39 cellular contexts compared by ENCODE assay signal in the genomic region with DNA sequence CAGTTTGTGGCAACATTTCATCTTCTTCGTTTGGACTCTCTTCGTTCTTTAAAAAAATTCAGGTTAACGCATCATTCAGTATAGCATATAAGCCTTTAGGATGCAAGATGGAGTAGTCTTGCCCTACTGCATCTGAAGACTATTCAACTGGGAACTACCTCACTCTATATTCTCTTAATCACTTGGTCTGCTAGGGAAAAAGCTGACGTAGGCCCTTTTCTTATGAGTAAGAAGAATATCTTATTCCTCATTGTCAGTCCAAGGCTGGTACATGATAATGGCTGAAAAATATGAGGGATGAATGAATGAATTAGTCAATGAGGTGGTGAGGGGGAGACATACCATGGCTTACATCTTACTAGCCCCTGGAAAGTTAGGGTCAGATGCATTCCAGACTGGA.
"Had no signal": no experiment of that assay in that cellular context is flagged by ENCODE, and none has a peak within 500 bp of the region (broad histone marks: within the 10 kb centered on the region; RNA-seq: fewer than 3 reads in every experiment).

No MANE protein-coding gene starts in this region.

- H3K4me1 ChIP-seq: adrenal gland, body of pancreas, breast epithelium had no signal

- ATAC-seq: activated naive CD4-positive, alpha-beta T cell treated with anti-CD3 and anti-CD28 coated beads, Interleukin-2, amount 50 U/mL, for 72 hours; activated naive CD8-positive, alpha-beta T cell treated with anti-CD3 and anti-CD28 coated beads, Interleukin-2, amount 50 U/mL, for 24 hours; activated T-cell treated with anti-CD3 and anti-CD28 coated beads, Interleukin-2, amount 50 U/mL, for 4 hours; activated T-cell treated with anti-CD3 and anti-CD28 coated beads, Interleukin-2, amount 50 U/mL, for 72 hours; activated T-helper 17 cell treated with anti-CD3 and anti-CD28 coated beads, Interleukin-2, amount 50 U/mL, for 72 hours; body of pancreas had no signal

- H3K4me1 Mint-ChIP-seq: activated naive CD4-positive, alpha-beta T cell treated with anti-CD3 and anti-CD28 coated beads, Interleukin-2, amount 10 ng/mL, durations not matched to agents 7 days and 5 days; activated naive CD4-positive, alpha-beta T cell treated with anti-CD3 and anti-CD28 coated beads, Interleukin-2, amount 50 U/mL, for 24 hours; activated naive CD8-positive, alpha-beta T cell treated with anti-CD3 and anti-CD28 coated beads for 36 hours; activated naive CD8-positive, alpha-beta T cell treated with anti-CD3 and anti-CD28 coated beads, Interleukin-2, amount 10 ng/mL, durations not matched to agents 7 days and 5 days; activated naive CD8-positive, alpha-beta T cell treated with anti-CD3 and anti-CD28 coated beads, Interleukin-2, amount 50 U/mL, for 24 hours; activated T-helper 17 cell treated with anti-CD3 and anti-CD28 coated beads, Interleukin-2, amount 50 U/mL, for 72 hours; brain; central memory CD8-positive, alpha-beta T cell had no signal

- H3K36me3 ChIP-seq: adrenal gland, ascending aorta, brain microvascular endothelial cell, breast epithelium, cardiac muscle cell had no signal

- H3K27me3 ChIP-seq: adrenal gland, ascending aorta, body of pancreas, brain microvascular endothelial cell, breast epithelium, cardiac muscle cell had no signal

- H3K27me3 Mint-ChIP-seq: activated naive CD4-positive, alpha-beta T cell treated with anti-CD3 and anti-CD28 coated beads, Interleukin-2, amount 10 ng/mL, durations not matched to agents 7 days and 5 days; activated naive CD4-positive, alpha-beta T cell treated with anti-CD3 and anti-CD28 coated beads, Interleukin-2, amount 50 U/mL, for 24 hours; activated naive CD8-positive, alpha-beta T cell; activated naive CD8-positive, alpha-beta T cell treated with anti-CD3 and anti-CD28 coated beads for 36 hours; activated naive CD8-positive, alpha-beta T cell treated with anti-CD3 and anti-CD28 coated beads, Interleukin-2, amount 10 ng/mL, durations not matched to agents 7 days and 5 days; activated naive CD8-positive, alpha-beta T cell treated with anti-CD3 and anti-CD28 coated beads, Interleukin-2, amount 50 U/mL, for 24 hours; activated T-cell treated with anti-CD3 and anti-CD28 coated beads, Interleukin-2, amount 50 U/mL, for 24 hours; activated T-helper 17 cell treated with anti-CD3 and anti-CD28 coated beads, Interleukin-2, amount 50 U/mL, for 72 hours; central memory CD8-positive, alpha-beta T cell had no signal

- H3K9me3 ChIP-seq: adrenal gland, ascending aorta, body of pancreas, breast epithelium had no signal

- DNase-seq: activated effector memory CD4-positive, alpha-beta T cell treated with anti-CD3 and anti-CD28 coated beads, Interleukin-2, amount 50 U/mL, for 16 hours; activated effector memory CD4-positive, alpha-beta T cell treated with Interleukin-2 at 50 U/mL for 16 hours; activated gamma-delta T cell; activated gamma-delta T cell treated with Interleukin-2 at 50 U/mL for 16 hours; activated naive CD4-positive, alpha-beta T cell; activated naive CD4-positive, alpha-beta T cell treated with anti-CD3 and anti-CD28 coated beads for 36 hours; activated naive CD4-positive, alpha-beta T cell treated with anti-CD3 and anti-CD28 coated beads, Interleukin-2, amount 10 ng/mL, durations not matched to agents 7 days and 5 days; activated naive CD4-positive, alpha-beta T cell treated with anti-CD3 and anti-CD28 coated beads, Interleukin-2, amount 50 U/mL, for 16 hours; activated naive CD4-positive, alpha-beta T cell treated with Interleukin-2 at 50 U/mL for 16 hours; activated naive CD8-positive, alpha-beta T cell treated with anti-CD3 and anti-CD28 coated beads for 36 hours; activated naive CD8-positive, alpha-beta T cell treated with anti-CD3 and anti-CD28 coated beads, Interleukin-2, amount 10 ng/mL, durations not matched to agents 7 days and 5 days; activated naive CD8-positive, alpha-beta T cell treated with anti-CD3 and anti-CD28 coated beads, Interleukin-2, amount 50 U/mL, for 24 hours; activated T-cell treated with anti-CD3 and anti-CD28 coated beads, Interleukin-2, amount 50 U/mL, for 24 hours; activated T-cell treated with anti-CD3 and anti-CD28 coated beads, Interleukin-2, amount 50 U/mL, for 4 hours; activated T-cell treated with anti-CD3 and anti-CD28 coated beads, Interleukin-2, amount 50 U/mL, for 48 hours; activated T-cell treated with anti-CD3 and anti-CD28 coated beads, Interleukin-2, amount 50 U/mL, for 72 hours; adrenal gland; amniotic stem cell; amygdala; anterior cingulate cortex; aorta; body of pancreas; brain microvascular endothelial cell; caudate nucleus; central memory CD4-positive, alpha-beta T cell; cerebellar nuclear complex had no signal

- H3K9me3 Mint-ChIP-seq: activated naive CD4-positive, alpha-beta T cell treated with anti-CD3 and anti-CD28 coated beads for 36 hours; activated naive CD4-positive, alpha-beta T cell treated with anti-CD3 and anti-CD28 coated beads, Interleukin-2, amount 10 ng/mL, durations not matched to agents 7 days and 5 days; activated naive CD4-positive, alpha-beta T cell treated with anti-CD3 and anti-CD28 coated beads, Interleukin-2, amount 50 U/mL, for 24 hours; activated naive CD8-positive, alpha-beta T cell treated with anti-CD3 and anti-CD28 coated beads for 36 hours; activated T-cell treated with anti-CD3 and anti-CD28 coated beads, Interleukin-2, amount 50 U/mL, for 24 hours; activated T-cell treated with anti-CD3 and anti-CD28 coated beads, Interleukin-2, amount 50 U/mL, for 4 hours; activated T-helper 1 cell treated with anti-CD3 and anti-CD28 coated beads, Interleukin-12 subunit alpha, Interleukin-12 subunit beta, Interleukin-2, Interleukin-4 antibody, amounts not matched to agents 30 ng/mL and 10 ng/mL and 1 ng/mL, durations not matched to agents 14 hours and 24 hours and 36 hours; activated T-helper 2 cell treated with anti-CD3 and anti-CD28 coated beads, Interferon-gamma antibody, Interleukin-2, Interleukin-4, amounts not matched to agents 10 μg/mL and 5 μg/mL and 100 μg/mL, durations not matched to agents 14 hours and 24 hours and 36 hours; brain had no signal

- H3K27ac ChIP-seq: adrenal gland, ascending aorta, body of pancreas, brain microvascular endothelial cell, breast epithelium, cardiac muscle cell had no signal

- H3K4me3 ChIP-seq: adrenal gland, ascending aorta, body of pancreas, breast epithelium, cardiac muscle cell had no signal

- H3K4me3 Mint-ChIP-seq: activated naive CD4-positive, alpha-beta T cell treated with anti-CD3 and anti-CD28 coated beads for 36 hours; activated naive CD4-positive, alpha-beta T cell treated with anti-CD3 and anti-CD28 coated beads, Interleukin-2, amount 10 ng/mL, durations not matched to agents 7 days and 5 days; activated naive CD4-positive, alpha-beta T cell treated with anti-CD3 and anti-CD28 coated beads, Interleukin-2, amount 50 U/mL, for 24 hours; activated naive CD8-positive, alpha-beta T cell; activated naive CD8-positive, alpha-beta T cell treated with anti-CD3 and anti-CD28 coated beads for 36 hours; activated naive CD8-positive, alpha-beta T cell treated with anti-CD3 and anti-CD28 coated beads, Interleukin-2, amount 10 ng/mL, durations not matched to agents 7 days and 5 days; activated naive CD8-positive, alpha-beta T cell treated with anti-CD3 and anti-CD28 coated beads, Interleukin-2, amount 50 U/mL, for 24 hours; activated T-cell treated with anti-CD3 and anti-CD28 coated beads, Interleukin-2, amount 50 U/mL, for 24 hours; activated T-cell treated with anti-CD3 and anti-CD28 coated beads, Interleukin-2, amount 50 U/mL, for 4 hours; activated T-cell treated with anti-CD3 and anti-CD28 coated beads, Interleukin-2, amount 50 U/mL, for 72 hours; activated T-helper 1 cell treated with anti-CD3 and anti-CD28 coated beads, Interleukin-12 subunit alpha, Interleukin-12 subunit beta, Interleukin-2, Interleukin-4 antibody, amounts not matched to agents 30 ng/mL and 10 ng/mL and 1 ng/mL, durations not matched to agents 14 hours and 24 hours and 36 hours; activated T-helper 17 cell treated with anti-CD3 and anti-CD28 coated beads, Interleukin-2, amount 50 U/mL, for 72 hours; brain; central memory CD8-positive, alpha-beta T cell had no signal

- FAIRE-seq: astrocyte, bronchial epithelial cell had no signal

- H3K27ac Mint-ChIP-seq: activated naive CD4-positive, alpha-beta T cell treated with anti-CD3 and anti-CD28 coated beads for 36 hours; activated naive CD4-positive, alpha-beta T cell treated with anti-CD3 and anti-CD28 coated beads, Interleukin-2, amount 10 ng/mL, durations not matched to agents 7 days and 5 days; activated naive CD4-positive, alpha-beta T cell treated with anti-CD3 and anti-CD28 coated beads, Interleukin-2, amount 50 U/mL, for 24 hours; activated naive CD4-positive, alpha-beta T cell treated with anti-CD3 and anti-CD28 coated beads, Interleukin-2, amount 50 U/mL, for 72 hours; activated naive CD8-positive, alpha-beta T cell; activated naive CD8-positive, alpha-beta T cell treated with anti-CD3 and anti-CD28 coated beads for 36 hours; activated naive CD8-positive, alpha-beta T cell treated with anti-CD3 and anti-CD28 coated beads, Interleukin-2, amount 10 ng/mL, durations not matched to agents 7 days and 5 days; activated naive CD8-positive, alpha-beta T cell treated with anti-CD3 and anti-CD28 coated beads, Interleukin-2, amount 50 U/mL, for 24 hours; activated T-cell treated with anti-CD3 and anti-CD28 coated beads, Interleukin-2, amount 50 U/mL, for 24 hours; activated T-cell treated with anti-CD3 and anti-CD28 coated beads, Interleukin-2, amount 50 U/mL, for 72 hours; activated T-helper 1 cell treated with anti-CD3 and anti-CD28 coated beads, Interleukin-12 subunit alpha, Interleukin-12 subunit beta, Interleukin-2, Interleukin-4 antibody, amounts not matched to agents 30 ng/mL and 10 ng/mL and 1 ng/mL, durations not matched to agents 14 hours and 24 hours and 36 hours; activated T-helper 17 cell treated with anti-CD3 and anti-CD28 coated beads, Interleukin-2, amount 50 U/mL, for 72 hours; activated T-helper 2 cell treated with anti-CD3 and anti-CD28 coated beads, Interferon-gamma antibody, Interleukin-2, Interleukin-4, amounts not matched to agents 10 μg/mL and 5 μg/mL and 100 μg/mL, durations not matched to agents 14 hours and 24 hours and 36 hours; brain had no signal

- H3K36me3 Mint-ChIP-seq: activated naive CD4-positive, alpha-beta T cell treated with anti-CD3 and anti-CD28 coated beads, Interleukin-2, amount 10 ng/mL, durations not matched to agents 7 days and 5 days; activated naive CD4-positive, alpha-beta T cell treated with anti-CD3 and anti-CD28 coated beads, Interleukin-2, amount 50 U/mL, for 24 hours; activated naive CD8-positive, alpha-beta T cell; activated naive CD8-positive, alpha-beta T cell treated with anti-CD3 and anti-CD28 coated beads for 36 hours; activated naive CD8-positive, alpha-beta T cell treated with anti-CD3 and anti-CD28 coated beads, Interleukin-2, amount 10 ng/mL, durations not matched to agents 7 days and 5 days; brain had no signal
